16 cellular contexts compared by ENCODE assay signal in genomic region chr3:176927280-176927679, GRCh38.
DNase-seq lines count a peak whose midpoint lies in the region; TF ChIP-seq lines count a peak whose summit lies in the region.
"Had no signal": no experiment of that assay in that cellular context is flagged by ENCODE, and none has a peak within 500 bp of the region (broad histone marks: within the 10 kb centered on the region; RNA-seq: fewer than 3 reads in every experiment).

No MANE protein-coding gene starts in this region.

- POLR2A ChIA-PET in PC-9 (lab: Charles Lee; ENCODE audit: unreplicated experiment), result no interaction called here

- peak overlapping the region; percentile 47 to 86 (median 66) for H3K27ac Mint-ChIP-seq in brain
- H3K27ac Mint-ChIP-seq: CD8-positive, alpha-beta T cell had no signal

- intact Hi-C loops in PC-9 (cut with micrococcal nuclease; ENCODE audit: unreplicated experiment), result no loop called here

- H3K36me3 ChIP-seq in PC-9 (ENCODE audit: low read depth) (no peaks in the 10 kb centered on the region), Karpas-422 (ENCODE audit: insufficient read depth, low read length) (no peaks in the 10 kb centered on the region)
- H3K36me3 ChIP-seq: BE2C had no signal

- peaks cover 0 to 19% (median 11%) of the 10 kb centered on the region in 5 experiments for H3K9me3 Mint-ChIP-seq in brain
- H3K9me3 Mint-ChIP-seq: CD8-positive, alpha-beta T cell; IgD-negative memory B cell had no signal

- H3K4me3 ChIP-seq in PC-9 (no peak overlapping the region), Karpas-422 (ENCODE audit: low read length) (no peak overlapping the region)
- H3K4me3 ChIP-seq: GM12878, GM23248 had no signal

- H4K20me1 ChIP-seq in PC-9 (ENCODE audit: insufficient read depth) (no peaks in the 10 kb centered on the region), Karpas-422 (ENCODE audit: insufficient read depth, low read depth, low read length) (no peaks in the 10 kb centered on the region)

- H3K36me3 Mint-ChIP-seq in brain, result no peaks in the 10 kb centered on the region
- H3K36me3 Mint-ChIP-seq: CD8-positive, alpha-beta T cell had no signal

- H3K4me1 ChIP-seq in PC-9 (replicated peaks; ENCODE audit: insufficient read depth), result no peaks in the 10 kb centered on the region
- H3K4me1 ChIP-seq in Karpas-422 (ENCODE audit: low read length), result no peaks in the 10 kb centered on the region
- H3K4me1 ChIP-seq: BE2C, Caco-2 had no signal

- DNase-seq in PC-9, result no peak
- DNase-seq in kidney tubule cell (ENCODE audit: low spot score), result peak; percentile 34
- DNase-seq in renal cortical epithelial cell (ENCODE audit: low read depth), result peak; percentile 10
- DNase-seq in activated naive CD4-positive, alpha-beta T cell treated with anti-CD3 and anti-CD28 coated beads, Interleukin-2, amount 50 U/mL, for 16 hours, result no peak
- no peak for DNase-seq in Karpas-422
- DNase-seq in OCI-M2 (lab: John Stamatoyannopoulos, UW; ENCODE audit: unreplicated experiment), result no peak
- DNase-seq: BE2C; Caco-2; CD8-positive, alpha-beta T cell; DMS79; GM23248; H7 had no signal

- H3K27me3 Mint-ChIP-seq in brain, result no peaks in the 10 kb centered on the region

- H3K9ac ChIP-seq in Karpas-422 (ENCODE audit: low read length), result no peak overlapping the region
- H3K9ac ChIP-seq: GM23248 had no signal

- H3F3A ChIP-seq in PC-9 (ENCODE audit: insufficient read depth, low read depth), result no peaks in the 10 kb centered on the region

- H3K4me3 Mint-ChIP-seq in brain, result no peak overlapping the region
- H3K4me3 Mint-ChIP-seq: CD8-positive, alpha-beta T cell; IgD-negative memory B cell had no signal

- TF ChIP-seq CTCF in PC-9 (conservative IDR thresholded peaks at IDR 0.05) (no peak), brain (conservative IDR thresholded peaks at IDR 0.05) (no peak)

- CTCF ChIA-PET in PC-9 (lab: Charles Lee), result no interaction called here

- peak overlapping the region; percentile 42 for H2AFZ ChIP-seq in PC-9
- H2AFZ ChIP-seq in Karpas-422 (ENCODE audit: low read length), result no peak overlapping the region
- H2AFZ ChIP-seq: GM23248 had no signal

- no TSS peak for BruUV-seq in PC-9 (replicated peaks; lab: Mats Ljungman, UMichigan)

- H3K79me2 ChIP-seq in PC-9 (ENCODE audit: low read depth), result no peaks in the 10 kb centered on the region
- H3K79me2 ChIP-seq in Karpas-422 (ENCODE audit: low read length), result no peaks in the 10 kb centered on the region

- H3K4me2 ChIP-seq in PC-9 (no peak overlapping the region), Karpas-422 (ENCODE audit: low read depth, low read length, poor library complexity, severe bottlenecking) (no peak overlapping the region)

- H3K9me2 ChIP-seq in PC-9 (ENCODE audit: insufficient read depth) (no peaks in the 10 kb centered on the region), Karpas-422 (replicated peaks; ENCODE audit: insufficient read depth, low read length) (no peaks in the 10 kb centered on the region)

- H3K9me3 ChIP-seq in PC-9 (ENCODE audit: insufficient read depth, low read depth), result no peaks in the 10 kb centered on the region
- no peaks in the 10 kb centered on the region for H3K9me3 ChIP-seq in Karpas-422 (ENCODE audit: low read length)
- H3K9me3 ChIP-seq: BE2C, Caco-2 had no signal

- H3K27ac ChIP-seq in PC-9 (no peak overlapping the region), Karpas-422 (ENCODE audit: low read length) (no peak overlapping the region)
- H3K27ac ChIP-seq: C4-2B, GM23248 had no signal

- no peaks in the 10 kb centered on the region for H3K27me3 ChIP-seq in PC-9 (ENCODE audit: insufficient read depth, low read depth)
- no peaks in the 10 kb centered on the region for H3K27me3 ChIP-seq in Karpas-422 (ENCODE audit: low read length)
- H3K27me3 ChIP-seq: BE2C had no signal

- H3K4me1 Mint-ChIP-seq in brain, result peaks cover 38% of the 10 kb centered on the region
- H3K4me1 Mint-ChIP-seq: IgD-negative memory B cell had no signal

Comparison
In these comparisons a context has a peak if more than half of its experiments do, and no peak if none do; other contexts are left out.
1. DNase-seq: peak in kidney tubule cell (single experiment) and renal cortical epithelial cell (single experiment); none in PC-9 (0 of 2), activated naive CD4-positive, alpha-beta T cell treated with anti-CD3 and anti-CD28 coated beads, Interleukin-2, amount 50 U/mL, for 16 hours (single experiment), Karpas-422 (single experiment) and OCI-M2 (single experiment).